In genomic region chr4:128635939-128636551, GRCh38 we compare ENCODE assay signal across 14 cellular contexts.
A peak's percentile ranks its signal among the peaks of the same experiment; 100 is the strongest.
DNase-seq lines count a peak whose midpoint lies in the region; ATAC-seq and TF ChIP-seq lines count a peak whose summit lies in the region.
"Had no signal": no experiment of that assay in that cellular context is flagged by ENCODE, and none has a peak within 500 bp of the region (broad histone marks: within the 10 kb centered on the region; RNA-seq: fewer than 3 reads in every experiment).

No MANE protein-coding gene starts in this region.

- H3K9me3 ChIP-seq in HUES64 (ENCODE audit: insufficient read depth, low read depth, low read length) (no peaks in the 10 kb centered on the region), stomach (no peaks in the 10 kb centered on the region)

- no peak for TF ChIP-seq EP300 in stomach (IDR thresholded peaks at IDR 0.05)

- no peak for TF ChIP-seq POLR2A in stomach (IDR thresholded peaks at IDR 0.05)

- H3K27ac ChIP-seq in HUES64 (ENCODE audit: low read depth, low read length): peak overlapping the region; percentile 1
- H3K27ac ChIP-seq in stomach: peak overlapping the region; percentile 56 to 81 (median 73)
- H3K27ac ChIP-seq: KMS-11 had no signal

- ATAC-seq in left ventricle myocardium superior: peak; percentile 64
- ATAC-seq in HG03432 (IDR thresholded peaks at IDR 0.05; ENCODE audit: unreplicated experiment): no peak
- ATAC-seq in GM18907 (IDR thresholded peaks at IDR 0.05; ENCODE audit: unreplicated experiment): no peak
- ATAC-seq: activated CD8-positive, alpha-beta T cell treated with anti-CD3 and anti-CD28 coated beads for 36 hours; effector memory CD8-positive, alpha-beta T cell had no signal

- intact Hi-C loops in left ventricle myocardium superior (cut with micrococcal nuclease) (no loop called here), stomach (cut with DNase I; ENCODE audit: low total_unique reads) (no loop called here)

- WGBS in HUES64: 54% methylated on average over 5 of the region's 5 CpGs
- 38 to 50% (median 42%) methylated on average over 5 of the region's 5 CpGs for WGBS in stomach, 5 donors

- no peak overlapping the region for H3K9ac ChIP-seq in HUES64 (ENCODE audit: low read depth, low read length)
- H3K9ac ChIP-seq: KMS-11 had no signal

- H3K36me3 ChIP-seq in HUES64 (ENCODE audit: insufficient read depth, low read length) (no peaks in the 10 kb centered on the region), stomach (no peaks in the 10 kb centered on the region)

- no peak for TF ChIP-seq CTCF in stomach (IDR thresholded peaks at IDR 0.05)

- no peaks in the 10 kb centered on the region for H3K27me3 ChIP-seq in HUES64 (ENCODE audit: insufficient read depth, low read length)
- H3K27me3 ChIP-seq in stomach: no peaks in the 10 kb centered on the region

- peak; percentile 82 for DNase-seq in NCI-H510A treated with DMSO at 0.1 percent for 48 hours (lab: John Stamatoyannopoulos, UW)
- no peak for DNase-seq in left ventricle myocardium superior
- DNase-seq in stomach: no peak
- DNase-seq in NCI-H524 (lab: John Stamatoyannopoulos, UW): no peak
- DNase-seq: activated CD8-positive, alpha-beta T cell treated with anti-CD3 and anti-CD28 coated beads for 36 hours; activated naive CD8-positive, alpha-beta T cell treated with anti-CD3 and anti-CD28 coated beads, Interleukin-2, amount 10 ng/mL, durations not matched to agents 7 days and 5 days; DND-41; effector memory CD8-positive, alpha-beta T cell; naive B cell; T-helper 1 cell had no signal

- H3K4me1 ChIP-seq in HUES64 (ENCODE audit: insufficient read depth, low read length): peaks cover 39% of the 10 kb centered on the region
- H3K4me1 ChIP-seq in stomach: peaks cover 8 to 51% (median 24%) of the 10 kb centered on the region in 4 donors

- H3K4me3 ChIP-seq in HUES64 (ENCODE audit: low read length): no peak overlapping the region
- H3K4me3 ChIP-seq in stomach: no peak overlapping the region
